16 cellular contexts compared by ENCODE assay signal in the genomic region with DNA sequence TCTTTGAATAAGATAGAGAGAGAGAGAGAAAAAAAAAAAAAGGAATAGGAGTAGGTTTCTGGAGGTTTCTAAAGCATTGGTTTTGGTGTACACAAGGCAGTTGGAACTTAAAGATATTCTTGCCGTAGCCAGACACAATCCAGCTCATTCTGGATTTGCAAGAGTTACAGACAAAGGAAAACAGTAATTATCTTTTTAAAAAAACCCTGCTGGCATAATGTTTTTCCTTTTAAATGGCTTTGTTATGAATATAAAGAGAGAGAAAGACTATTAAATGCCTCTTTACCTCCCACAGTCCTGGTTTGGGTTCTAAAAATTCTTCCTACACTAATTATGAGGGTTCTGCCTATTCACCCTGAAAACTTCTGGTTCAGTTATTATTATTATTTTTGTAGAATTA.
"Had no signal": no experiment of that assay in that cellular context is flagged by ENCODE, and none has a peak within 500 bp of the region (broad histone marks: within the 10 kb centered on the region; RNA-seq: fewer than 3 reads in every experiment).

No MANE protein-coding gene starts in this region.

- H3K4me2 ChIP-seq: hepatocyte had no signal

- H3K27ac Mint-ChIP-seq: naive thymus-derived CD4-positive, alpha-beta T cell; nephron progenitor cell; type B pancreatic cell had no signal

- H3K36me3 ChIP-seq: colonic mucosa, suprapubic skin, thyroid gland had no signal

- H3K9me3 ChIP-seq: colonic mucosa, suprapubic skin, thyroid gland had no signal

- H3K36me3 Mint-ChIP-seq: naive thymus-derived CD4-positive, alpha-beta T cell; type B pancreatic cell had no signal

- H3K4me1 Mint-ChIP-seq: nephron progenitor cell had no signal

- H3K27ac ChIP-seq: colonic mucosa, hepatocyte, suprapubic skin, thyroid gland had no signal

- DNase-seq: colonic mucosa; effector CD4-positive, alpha-beta T cell; foreskin melanocyte; head of caudate nucleus; islet precursor cell; mammary epithelial cell; naive thymus-derived CD4-positive, alpha-beta T cell; nephron progenitor cell; right cardiac atrium; small intestine; stimulated activated CD4-positive, alpha-beta T cell treated with anti-CD3 and anti-CD28 coated beads, Interleukin-12 subunit alpha, Interleukin-12 subunit beta, amount 100 ng/mL, for 4 hours; stimulated activated naive CD4-positive, alpha-beta T cell treated with Interleukin-2 at 50 U/mL for 16 hours; thyroid gland had no signal

- H3K79me2 ChIP-seq: hepatocyte had no signal

- H3K4me3 ChIP-seq: colonic mucosa, hepatocyte, suprapubic skin, thyroid gland had no signal

- H3K4me3 Mint-ChIP-seq: naive thymus-derived CD4-positive, alpha-beta T cell; nephron progenitor cell; type B pancreatic cell had no signal

- H3K9me3 Mint-ChIP-seq: nephron progenitor cell, type B pancreatic cell had no signal

- H2AFZ ChIP-seq: hepatocyte had no signal

- H3K27me3 ChIP-seq: colonic mucosa, hepatocyte, suprapubic skin, thyroid gland had no signal

- H3K4me1 ChIP-seq: colonic mucosa, suprapubic skin had no signal
